In the genomic region with DNA sequence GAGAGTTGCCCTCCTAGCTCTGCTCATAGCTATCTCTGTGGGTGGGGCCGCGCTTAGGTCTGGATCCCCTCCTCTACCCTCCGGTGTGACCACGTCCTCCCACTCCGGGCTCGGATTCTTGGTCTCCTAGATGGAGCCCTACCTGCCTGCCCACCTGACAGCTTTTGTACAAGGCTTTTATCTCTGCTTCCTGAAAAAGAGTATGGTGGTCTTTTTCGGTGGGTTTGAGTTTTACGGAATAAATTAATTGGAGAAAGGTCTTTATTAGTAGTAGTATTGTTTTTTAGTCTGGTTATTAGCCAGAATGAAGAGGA, we compare ENCODE assay signal across 8 cellular contexts. TPM values are rescaled to one million over a fixed set of nuclear protein-coding genes. Genes with fewer than 3 reads are reported as not detected.
DNase-seq lines count a peak whose midpoint lies in the region; ATAC-seq and TF ChIP-seq lines count a peak whose summit lies in the region.

No MANE protein-coding gene starts in this region.

- H3K27me3 ChIP-seq in MM.1S (replicated peaks; ENCODE audit: insufficient read depth, low read length), result no peaks in the 10 kb centered on the region
- no peaks in the 10 kb centered on the region for H3K27me3 ChIP-seq in upper lobe of right lung

- H3K27ac Mint-ChIP-seq in MCF 10A (ENCODE audit: low read depth, unreplicated experiment), result peak overlapping the region; percentile 89

- peaks cover 27% of the 10 kb centered on the region for H3K4me1 ChIP-seq in MM.1S (ENCODE audit: low read length)
- H3K4me1 ChIP-seq in upper lobe of right lung, result peaks cover 24% of the 10 kb centered on the region

- H3K4me2 ChIP-seq in MM.1S (ENCODE audit: low read depth, low read length), result peak overlapping the region; percentile 76

- H3K9me3 Mint-ChIP-seq in MCF 10A (ENCODE audit: unreplicated experiment), result no peaks in the 10 kb centered on the region

- H3K9me3 ChIP-seq in MM.1S (replicated peaks; ENCODE audit: insufficient read depth, low read length) (no peaks in the 10 kb centered on the region), upper lobe of right lung (no peaks in the 10 kb centered on the region)

- ATAC-seq in Right ventricle myocardium inferior, result peak; percentile 69
- ATAC-seq in Right ventricle myocardium superior (ENCODE audit: poor library complexity), result no peak
- no peak for ATAC-seq in upper lobe of right lung

- POLR2A ChIA-PET in MCF 10A (lab: Yijun Ruan, JAX), result interaction anchor here (0.5 to 3.7 kb wide), 14 partner anchors 10 to 620 kb away, joined by 3 to 37 read pairs (median 4); a partner anchor contains a TSS

- H3K4me3 ChIP-seq in MM.1S (ENCODE audit: low read length) (peak overlapping the region; percentile 91), upper lobe of right lung (peak overlapping the region; percentile 95)

- H3K9ac ChIP-seq in MM.1S (ENCODE audit: low read length), result peak overlapping the region; percentile 83

- no peak for TF ChIP-seq CTCF in MM.1S (IDR thresholded peaks at IDR 0.05; ENCODE audit: low read length)
- no peak for TF ChIP-seq CTCF in MCF 10A (IDR thresholded peaks at IDR 0.05; ENCODE audit: unreplicated experiment)
- no peak for TF ChIP-seq CTCF in upper lobe of right lung (IDR thresholded peaks at IDR 0.05)

- no peaks in the 10 kb centered on the region for H3K27me3 Mint-ChIP-seq in MCF 10A (ENCODE audit: insufficient read depth, unreplicated experiment)

- no peaks in the 10 kb centered on the region for H3K36me3 Mint-ChIP-seq in MCF 10A (ENCODE audit: insufficient read depth, unreplicated experiment)

- H3K4me3 Mint-ChIP-seq in MCF 10A (ENCODE audit: unreplicated experiment), result peak overlapping the region; percentile 90

- H3K27ac ChIP-seq in MM.1S (ENCODE audit: low read length) (peak overlapping the region; percentile 82; the same call in 1 of the 2 replicates), upper lobe of right lung (peak overlapping the region; percentile 95)

- no peaks in the 10 kb centered on the region for H3K9me2 ChIP-seq in MM.1S (replicated peaks; ENCODE audit: insufficient read depth, low read length)

- CTCF ChIA-PET in MCF 10A (lab: Yijun Ruan, JAX), result interaction anchor here (0.7 to 2.0 kb wide), 5 partner anchors 10 to 299 kb away, joined by 3 to 6 read pairs (median 5); no protein-coding TSS in a partner anchor

- no peaks in the 10 kb centered on the region for H4K20me1 ChIP-seq in MM.1S (ENCODE audit: insufficient read depth, low read length)

- intact Hi-C loops in Right ventricle myocardium inferior (cut with DNase I), result loop anchor here (5.0 to 10.0 kb wide), 3 partner anchors 101 to 254 kb away; a partner anchor contains a TSS
- intact Hi-C loops in Right ventricle myocardium superior (cut with DNase I), result loop anchor here (5.0 kb wide), 1 partner anchor 101 kb away; a partner anchor contains a TSS
- intact Hi-C loops in MCF 10A (cut with micrococcal nuclease), result loop anchor here (2.0 kb wide), 1 partner anchor 102 kb away; a partner anchor contains a TSS
- intact Hi-C loops in upper lobe of right lung (cut with DNase I), result no loop called here

- peaks cover 36% of the 10 kb centered on the region for H3K4me1 Mint-ChIP-seq in MCF 10A (ENCODE audit: insufficient read depth, unreplicated experiment)

- peaks cover 12% of the 10 kb centered on the region; the same call in 1 of the 2 replicates for H3F3A ChIP-seq in MM.1S (ENCODE audit: insufficient read depth, low read length)

- DNase-seq in Right ventricle myocardium inferior (ENCODE audit: missing footprints) (no peak), Right ventricle myocardium superior (no peak), MM.1S (no peak), MCF 10A (ENCODE audit: unreplicated experiment) (peak; percentile 50), medulla oblongata (ENCODE audit: extremely low spot score) (peak; percentile 48), upper lobe of right lung (no peak), kidney glomerular epithelial cell (lab: John Stamatoyannopoulos, UW) (no peak)
- no peak for DNase-seq in activated CD4-positive, CD25-positive, alpha-beta regulatory T cell (lab: John Stamatoyannopoulos, UW)

- peak overlapping the region; percentile 75 for H2AFZ ChIP-seq in MM.1S (ENCODE audit: low read length)

- H3K79me2 ChIP-seq in MM.1S (ENCODE audit: low read length), result peaks cover 53% of the 10 kb centered on the region

- no TSS peak for BruUV-seq in MCF 10A (replicated peaks; lab: Mats Ljungman, UMichigan)

- H3K36me3 ChIP-seq in MM.1S (replicated peaks; ENCODE audit: insufficient read depth, low read length), result no peaks in the 10 kb centered on the region
- H3K36me3 ChIP-seq in upper lobe of right lung, result no peaks in the 10 kb centered on the region

RNA-seq across cellular contexts. Expression of a gene that starts 0.8 kb away (rescaled TPM):
- total RNA-seq in Right ventricle myocardium inferior (27.3 TPM), Right ventricle myocardium superior (27.7 TPM), MCF 10A (2022) (26.5 and 28.2 TPM in 2 replicates), upper lobe of right lung (25.0 TPM)

Comparison
In these comparisons a context has a peak if more than half of its experiments do, and no peak if none do; other contexts are left out.
1. DNase-seq: peak in MCF 10A (single experiment) and medulla oblongata (single experiment); none in Right ventricle myocardium inferior (single experiment), Right ventricle myocardium superior (single experiment), MM.1S (single experiment), upper lobe of right lung (single experiment), activated CD4-positive, CD25-positive, alpha-beta regulatory T cell (0 of 4) and kidney glomerular epithelial cell (single experiment).